In genomic region chr5:14061106-14061505, GRCh38 we compare ENCODE assay signal across 1 cellular context.
TF ChIP-seq lines count a peak whose summit lies in the region.

No MANE protein-coding gene starts in this region.

TF ChIP-seq in GM23338, 12 proteins besides CTCF, POLR2A, EP300 and RAD21 (continued from another document):
- TF ChIP-seq REST (IDR thresholded peaks at IDR 0.05; ENCODE audit: unreplicated experiment) (no peak), ZNF462 (CRISPR knock-in tag; IDR thresholded peaks at IDR 0.05) (no peak), CREB1 (CRISPR knock-in tag; IDR thresholded peaks at IDR 0.05; ENCODE audit: low read depth) (no peak), JUNB (IDR thresholded peaks at IDR 0.05; ENCODE audit: unreplicated experiment) (no peak)
